10 cellular contexts compared by ENCODE assay signal in the genomic region with DNA sequence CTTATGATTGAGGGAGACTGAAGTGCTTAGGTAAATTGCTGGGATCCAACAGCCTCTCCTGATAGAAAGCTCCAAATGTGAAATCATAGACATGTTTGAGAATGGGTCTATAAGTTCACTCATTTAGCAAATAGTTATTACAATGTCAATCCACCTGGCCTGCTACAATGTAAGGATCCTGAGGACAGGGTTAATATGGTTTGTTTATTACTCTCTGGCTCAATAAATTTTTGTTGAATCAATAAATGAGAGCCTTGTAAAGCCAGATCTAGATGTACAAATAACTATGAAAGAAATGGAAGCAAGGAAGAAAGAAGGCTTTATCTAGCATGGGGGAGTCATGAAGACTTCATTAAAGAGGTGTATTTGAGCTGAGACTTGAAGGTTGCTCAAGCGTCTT.
"Had no signal": no experiment of that assay in that cellular context is flagged by ENCODE, and none has a peak within 500 bp of the region (broad histone marks: within the 10 kb centered on the region; RNA-seq: fewer than 3 reads in every experiment).

No MANE protein-coding gene starts in this region.

- H3K4me1 Mint-ChIP-seq: GM23338 had no signal

- H3K27ac ChIP-seq: GM23248 had no signal

- H3K9me3 ChIP-seq: HAP-1 had no signal

- H2AFZ ChIP-seq: GM23248, GM23338 had no signal

- H3K4me2 ChIP-seq: GM23338 had no signal

- H3K27ac Mint-ChIP-seq: GM23338, H9, HFFc6 had no signal

- DNase-seq: GM23248, GOT3, H7, H9, HCEC 1CT, HFFc6 had no signal

- H3K4me3 ChIP-seq: GM23248, GM23338, HAP-1 had no signal

- FAIRE-seq: H1, H54 had no signal

- H3K4me1 ChIP-seq: HAP-1 had no signal

- H3K4me3 Mint-ChIP-seq: GM23338, H9, HFFc6 had no signal

- H3K9ac ChIP-seq: GM23248 had no signal

- H3K36me3 ChIP-seq: HAP-1 had no signal
